ENCODE assay signal across 1 cellular context in genomic region chr3:155225417-155225816, GRCh38.
TF ChIP-seq lines count a peak whose summit lies in the region.

No MANE protein-coding gene starts in this region.

TF ChIP-seq in K562, 482 proteins besides CTCF, POLR2A, EP300 and RAD21 (continued from another document):
- no peak for TF ChIP-seq CHD7 (IDR thresholded peaks at IDR 0.05; ENCODE audit: low read depth, low read length)
- no peak for TF ChIP-seq PCBP1 (IDR thresholded peaks at IDR 0.05; ENCODE audit: low read depth, low read length, poor library complexity, severe bottlenecking)
- TF ChIP-seq KAT7 (CRISPR knock-in tag; IDR thresholded peaks at IDR 0.05; ENCODE audit: borderline replicate concordance): no peak
